1 cellular context compared by ENCODE assay signal in genomic region chr14:65462411-65462810, GRCh38.
TF ChIP-seq lines count a peak whose summit lies in the region.

No MANE protein-coding gene starts in this region.

TF ChIP-seq in HepG2, 621 proteins besides CTCF, POLR2A, EP300 and RAD21 (continued from another document):
- no peak for TF ChIP-seq AFF4 (CRISPR knock-in tag; IDR thresholded peaks at IDR 0.05)
- TF ChIP-seq POGZ (CRISPR knock-in tag; IDR thresholded peaks at IDR 0.05) = no peak
- TF ChIP-seq PTBP1 (IDR thresholded peaks at IDR 0.05; ENCODE audit: low read depth, low read length, poor library complexity, severe bottlenecking) = no peak
